In the genomic region with DNA sequence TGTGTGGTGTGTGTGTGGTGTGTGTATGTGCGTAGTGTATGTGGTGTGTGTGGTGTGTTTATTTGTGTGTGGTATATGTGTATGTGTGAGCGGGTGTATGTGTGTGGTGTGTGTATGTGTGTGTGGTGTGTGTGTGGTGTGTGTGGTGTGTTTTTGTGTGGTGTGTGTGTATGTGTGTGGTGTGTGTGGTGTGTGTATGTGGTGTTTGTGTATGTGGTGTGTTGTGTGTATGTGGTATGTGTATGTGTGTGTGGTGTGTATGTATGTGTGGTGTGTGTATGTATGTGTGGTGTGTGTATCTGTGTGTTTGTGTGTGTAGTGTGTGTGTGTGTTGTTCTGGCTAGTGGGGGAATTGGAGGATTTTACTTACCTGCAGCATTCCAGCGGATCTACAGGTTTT, we compare ENCODE assay signal across 26 cellular contexts.
DNase-seq lines count a peak whose midpoint lies in the region; ATAC-seq, FAIRE-seq and TF ChIP-seq lines count a peak whose summit lies in the region.
"Had no signal": no experiment of that assay in that cellular context is flagged by ENCODE, and none has a peak within 500 bp of the region (broad histone marks: within the 10 kb centered on the region; RNA-seq: fewer than 3 reads in every experiment).

No MANE protein-coding gene starts in this region.

- H2BK5ac ChIP-seq in mesendoderm (ENCODE audit: low read length) (no peak overlapping the region), trophoblast cell (ENCODE audit: low read depth, low read length, poor library complexity) (no peak overlapping the region)

- no peaks in the 10 kb centered on the region for H3K9me1 ChIP-seq in K562 (ENCODE audit: control insufficient read depth, insufficient read depth, low read length)

- no peak overlapping the region for H3K9ac ChIP-seq in HepG2 (ENCODE audit: insufficient read depth, low read depth, low read length)
- no peak overlapping the region for H3K9ac ChIP-seq in K562 (ENCODE audit: insufficient read depth in 1 of 2, low read depth in 2 of 2, low read length in 2 of 2)
- no peak overlapping the region for H3K9ac ChIP-seq in mesendoderm (ENCODE audit: low read length)
- no peak overlapping the region for H3K9ac ChIP-seq in trophoblast cell (ENCODE audit: low read length)
- H3K9ac ChIP-seq in GM23248, result no peak overlapping the region
- H3K9ac ChIP-seq: BLaER1 treated with 17β-estradiol and CSF1 and Interleukin-3, amounts not matched to agents 10 nM and 100 nM had no signal

- H4K20me1 ChIP-seq in HepG2 (ENCODE audit: insufficient read depth, low read length) (no peaks in the 10 kb centered on the region), K562 (replicated peaks; ENCODE audit: control insufficient read depth, insufficient read depth, low read length) (no peaks in the 10 kb centered on the region), GM23248 (ENCODE audit: insufficient read depth) (no peaks in the 10 kb centered on the region)
- H4K20me1 ChIP-seq: BLaER1 treated with 17β-estradiol and CSF1 and Interleukin-3, amounts not matched to agents 10 nM and 100 nM had no signal

- H4K91ac ChIP-seq in trophoblast cell (ENCODE audit: low read depth, low read length), result no peak overlapping the region

- no peak overlapping the region for H4K5ac ChIP-seq in mesendoderm (ENCODE audit: low read length)

- no peak overlapping the region for H3K14ac ChIP-seq in trophoblast cell (ENCODE audit: low read length)

- H3K4me1 ChIP-seq in HepG2 (ENCODE audit: insufficient read depth, low read length) (no peaks in the 10 kb centered on the region), right lobe of liver (no peaks in the 10 kb centered on the region), K562 (replicated peaks in 1 of 2; ENCODE audit: control insufficient read depth in 2 of 2, insufficient read depth in 2 of 2, low read length in 2 of 2) (no peaks in the 10 kb centered on the region), mesendoderm (ENCODE audit: control insufficient read depth, low read depth, low read length) (no peaks in the 10 kb centered on the region), trophoblast cell (ENCODE audit: control insufficient read depth in 1 of 2, insufficient read depth in 2 of 2, low read length in 2 of 2) (peaks cover 0 to 4% of the 10 kb centered on the region in 2 experiments), GM23248 (ENCODE audit: insufficient read depth) (no peaks in the 10 kb centered on the region)
- H3K4me1 ChIP-seq: A549; BLaER1 treated with 17β-estradiol and CSF1 and Interleukin-3, amounts not matched to agents 10 nM and 100 nM; HAP-1 had no signal

- H2BK120ac ChIP-seq in mesendoderm (ENCODE audit: low read depth, low read length) (no peak overlapping the region), trophoblast cell (ENCODE audit: insufficient read depth, low read length, poor library complexity) (no peak overlapping the region)

- ATAC-seq in HepG2 (no peak), right lobe of liver (no peak), K562 (no peak)
- ATAC-seq: GM12878, GM23338 had no signal

- no peak for TF ChIP-seq CTCF in HepG2 (CRISPR knock-in tag; IDR thresholded peaks at IDR 0.05)
- TF ChIP-seq CTCF in right lobe of liver (IDR thresholded peaks at IDR 0.05), result no peak
- TF ChIP-seq CTCF in K562 (IDR thresholded peaks at IDR 0.05 in 2 of 3, conservative IDR thresholded peaks at IDR 0.05 in 1 of 3; ENCODE audit: insufficient read depth in 2 of 3, low read depth in 1 of 3, low read length in 3 of 3), result no peak

- H3K4me2 ChIP-seq in HepG2 (ENCODE audit: low read depth, low read length) (no peak overlapping the region), K562 (ENCODE audit: insufficient read depth, low read length) (no peak overlapping the region), mesendoderm (ENCODE audit: low read length) (no peak overlapping the region), trophoblast cell (ENCODE audit: low read length) (no peak overlapping the region), GM23248 (ENCODE audit: unreplicated experiment) (no peak overlapping the region)
- H3K4me2 ChIP-seq: A549; BLaER1 treated with 17β-estradiol and CSF1 and Interleukin-3, amounts not matched to agents 10 nM and 100 nM; GM23338 had no signal

- no peaks in the 10 kb centered on the region for H3F3A ChIP-seq in GM23248 (ENCODE audit: insufficient read depth)

- FAIRE-seq in HepG2 (lab: Jason Lieb, UNC) (no peak), K562 (lab: Jason Lieb, UNC) (no peak)
- FAIRE-seq: A549, D721Med, GM12878, GM19239, H54 had no signal

- DNase-seq in HepG2 (ENCODE audit: low spot score), result no peak
- DNase-seq in right lobe of liver, result no peak
- no peak for DNase-seq in K562 (ENCODE audit: extremely low read depth in 1 of 4, low spot score in 3 of 4)
- peak; percentile 11 for DNase-seq in mesendoderm
- DNase-seq in trophoblast cell, result no peak
- no peak for DNase-seq in NCI-H510A (lab: John Stamatoyannopoulos, UW)
- DNase-seq in NK-92 (lab: John Stamatoyannopoulos, UW; ENCODE audit: unreplicated experiment), result no peak
- DNase-seq in GM23248, result no peak
- DNase-seq: 8988T; ACHN; AML-193; BE2C; CD4-positive, alpha-beta T cell; CD8-positive, alpha-beta memory T cell; DMS 273 treated with DMSO at 0.1 percent for 48 hours; DMS79; EL; GDM1 had no signal

- WGBS in HepG2 (ENCODE audit: low lambda C conversion rate), result 71% methylated on average over 3 of the region's 3 CpGs
- WGBS in right lobe of liver (ENCODE audit: insufficient coverage, low coverage, low lambda C conversion rate, missing lambda C conversion rate), result 82% methylated on average over 2 of the region's 3 CpGs
- WGBS in K562 (ENCODE audit: insufficient coverage, low coverage, missing lambda C conversion rate), result 14% methylated on average over 3 of the region's 3 CpGs
- WGBS in mesendoderm (ENCODE audit: extremely low coverage, insufficient coverage, low lambda C conversion rate), result 100% methylated on average over 2 of the region's 3 CpGs
- 100% methylated on average over 2 of the region's 3 CpGs for WGBS in trophoblast cell (ENCODE audit: extremely low coverage, insufficient coverage, insufficient read length)
- WGBS in GM23248 (ENCODE audit: low coverage in 1 of 2, low lambda C conversion rate in 2 of 2, missing lambda C conversion rate in 2 of 2), 2 experiments, result 95 to 100% methylated on average over 1 to 3 of the region's 3 CpGs

- H3K4me3 ChIP-seq in HepG2 (replicated peaks in 1 of 3; ENCODE audit: insufficient read depth in 1 of 3, low read depth in 2 of 3, low read length in 3 of 3) (no peak overlapping the region), right lobe of liver (no peak overlapping the region), K562 (no peak overlapping the region), mesendoderm (ENCODE audit: low read length) (no peak overlapping the region), trophoblast cell (ENCODE audit: low read depth, low read length) (peak overlapping the region; percentile 38), GM23248 (no peak overlapping the region)
- H3K4me3 ChIP-seq: A549; BLaER1 treated with 17β-estradiol and CSF1 and Interleukin-3, amounts not matched to agents 10 nM and 100 nM; GM12878; GM23338; HAP-1 had no signal

- H3K27me3 ChIP-seq in HepG2 (ENCODE audit: control insufficient read depth in 1 of 2, insufficient read depth in 2 of 2, low read length in 2 of 2) (no peaks in the 10 kb centered on the region; a peak in 1 of 5 replicates), right lobe of liver (no peaks in the 10 kb centered on the region), K562 (ENCODE audit: control insufficient read depth in 2 of 2, insufficient read depth in 2 of 2, low read length in 2 of 2) (peaks cover 28 to 31% of the 10 kb centered on the region in 2 experiments), mesendoderm (ENCODE audit: insufficient read depth, low read length, poor library complexity) (no peaks in the 10 kb centered on the region), trophoblast cell (ENCODE audit: insufficient read depth, low read length) (no peaks in the 10 kb centered on the region), GM23248 (replicated peaks; ENCODE audit: insufficient read depth) (no peaks in the 10 kb centered on the region)
- H3K27me3 ChIP-seq: BE2C; BLaER1 treated with 17β-estradiol and CSF1 and Interleukin-3, amounts not matched to agents 10 nM and 100 nM had no signal

- H4K8ac ChIP-seq in mesendoderm (ENCODE audit: low read depth, low read length), result no peak overlapping the region
- H4K8ac ChIP-seq in trophoblast cell (ENCODE audit: low read depth, low read length), result no peak overlapping the region

- H2BK15ac ChIP-seq in mesendoderm (replicated peaks; ENCODE audit: low read depth), result no peak overlapping the region

- in situ Hi-C loops in HepG2 (cut with HindIII; ENCODE audit: extremely low pct_ligation_motif_present, low pct_unique_long_range_greater_than_20kb), result no loop called here
- in situ Hi-C loops in K562 (cut with MboI), result no loop called here
- in situ Hi-C loops in GM23248 (cut with MboI), result no loop called here

- H2AFZ ChIP-seq in HepG2 (ENCODE audit: low read length) (no peak overlapping the region), K562 (ENCODE audit: low read depth, low read length) (no peak overlapping the region), trophoblast cell (ENCODE audit: insufficient read depth, low read length, poor library complexity) (no peak overlapping the region), GM23248 (no peak overlapping the region)
- H2AFZ ChIP-seq: GM23338 had no signal

- H3K27ac ChIP-seq in HepG2 (ENCODE audit: extremely low read length, insufficient read depth, low read length) (no peak overlapping the region), right lobe of liver (no peak overlapping the region), K562 (ENCODE audit: extremely low read depth, low read depth, low read length) (no peak overlapping the region), mesendoderm (ENCODE audit: low read depth, low read length) (no peak overlapping the region), trophoblast cell (ENCODE audit: low read depth, low read length) (no peak overlapping the region), GM23248 (no peak overlapping the region)
- H3K27ac ChIP-seq: A549; BLaER1 treated with 17β-estradiol and CSF1 and Interleukin-3, amounts not matched to agents 10 nM and 100 nM had no signal

- intact Hi-C loops in HepG2 (cut with micrococcal nuclease; ENCODE audit: unreplicated experiment) (no loop called here), right lobe of liver (cut with DNase I) (no loop called here), K562 (cut with micrococcal nuclease) (loop anchor here (10.0 kb wide), 1 partner anchor 61 kb away; no protein-coding TSS in a partner anchor)

- TF ChIP-seq RAD21 in HepG2 (CRISPR knock-in tag; IDR thresholded peaks at IDR 0.05) (no peak), K562 (CRISPR knock-in tag; conservative IDR thresholded peaks at IDR 0.05 in 1 of 2, IDR thresholded peaks at IDR 0.05 in 1 of 2) (no peak)

- TF ChIP-seq POLR2A in HepG2 (IDR thresholded peaks at IDR 0.05; ENCODE audit: insufficient read depth in 1 of 2, low read depth in 2 of 2, low read length in 2 of 2) (no peak), right lobe of liver (IDR thresholded peaks at IDR 0.05) (no peak), K562 (conservative IDR thresholded peaks at IDR 0.05) (no peak)

- CTCF ChIA-PET in HepG2 (lab: Yijun Ruan, JAX; ENCODE audit: low intra/inter-chr PET ratio, low total read pairs) (no interaction called here), K562 (lab: Yijun Ruan, JAX; ENCODE audit: low intra/inter-chr PET ratio) (no interaction called here)

- H3K23ac ChIP-seq in mesendoderm (ENCODE audit: low read length), result no peak overlapping the region
- no peak overlapping the region for H3K23ac ChIP-seq in trophoblast cell (ENCODE audit: low read length)

- H3K4ac ChIP-seq in mesendoderm (ENCODE audit: low read depth, low read length) (no peak overlapping the region), trophoblast cell (ENCODE audit: low read depth, low read length) (no peak overlapping the region)

- no peaks in the 10 kb centered on the region for H3K79me1 ChIP-seq in mesendoderm (ENCODE audit: low read length)
- no peaks in the 10 kb centered on the region for H3K79me1 ChIP-seq in trophoblast cell (ENCODE audit: low read length)

- no peak overlapping the region for H2BK12ac ChIP-seq in trophoblast cell (ENCODE audit: low read length)

- H2AK5ac ChIP-seq in mesendoderm (ENCODE audit: low read length) (no peak overlapping the region), trophoblast cell (ENCODE audit: low read length) (no peak overlapping the region)

- no peak overlapping the region for H4K12ac ChIP-seq in trophoblast cell (ENCODE audit: low read depth, low read length)

- BruUV-seq in HepG2 (replicated peaks; lab: Mats Ljungman, UMichigan) (no TSS peak), K562 (replicated peaks; lab: Mats Ljungman, UMichigan) (no TSS peak)

- H3K36me3 ChIP-seq in HepG2 (replicated peaks in 1 of 2; ENCODE audit: control insufficient read depth in 1 of 2, insufficient read depth in 2 of 2, low read length in 2 of 2), result no peaks in the 10 kb centered on the region
- no peaks in the 10 kb centered on the region for H3K36me3 ChIP-seq in right lobe of liver
- H3K36me3 ChIP-seq in K562 (ENCODE audit: control insufficient read depth, insufficient read depth, low read length), result no peaks in the 10 kb centered on the region
- no peaks in the 10 kb centered on the region for H3K36me3 ChIP-seq in mesendoderm (ENCODE audit: control insufficient read depth, insufficient read depth, low read length)
- H3K36me3 ChIP-seq in trophoblast cell (ENCODE audit: control insufficient read depth in 1 of 2, insufficient read depth in 2 of 2, low read length in 2 of 2), result no peaks in the 10 kb centered on the region
- no peaks in the 10 kb centered on the region for H3K36me3 ChIP-seq in GM23248 (ENCODE audit: low read depth)
- H3K36me3 ChIP-seq: BE2C; BLaER1 treated with 17β-estradiol and CSF1 and Interleukin-3, amounts not matched to agents 10 nM and 100 nM; HAP-1 had no signal

- no peak overlapping the region for H3K18ac ChIP-seq in mesendoderm (ENCODE audit: low read length)
- no peak overlapping the region for H3K18ac ChIP-seq in trophoblast cell (ENCODE audit: low read length)

- H3K9me3 ChIP-seq in HepG2 (ENCODE audit: low read length) (peaks cover 11% of the 10 kb centered on the region; the same call in 1 of the 2 replicates), right lobe of liver (no peaks in the 10 kb centered on the region), K562 (replicated peaks; ENCODE audit: control insufficient read depth, insufficient read depth, low read depth, low read length) (peaks cover 5% of the 10 kb centered on the region), trophoblast cell (ENCODE audit: insufficient read depth, low read depth, low read length) (peaks cover 17% of the 10 kb centered on the region), GM23248 (ENCODE audit: low read depth) (no peaks in the 10 kb centered on the region)
- H3K9me3 ChIP-seq: BE2C, HAP-1 had no signal

- POLR2A ChIA-PET in HepG2 (lab: Yijun Ruan, JAX) (no interaction called here), K562 (lab: Yijun Ruan, JAX) (no interaction called here)

- H3K79me2 ChIP-seq in HepG2 (ENCODE audit: insufficient read depth, low read length) (no peaks in the 10 kb centered on the region), K562 (ENCODE audit: control insufficient read depth, insufficient read depth, low read length) (no peaks in the 10 kb centered on the region), mesendoderm (ENCODE audit: control insufficient read depth, insufficient read depth, low read length) (no peaks in the 10 kb centered on the region), trophoblast cell (ENCODE audit: control insufficient read depth, insufficient read depth, low read length, poor library complexity) (no peaks in the 10 kb centered on the region), GM23248 (ENCODE audit: insufficient read depth) (no peaks in the 10 kb centered on the region)

- no peaks in the 10 kb centered on the region for H3K9me2 ChIP-seq in GM23248 (ENCODE audit: insufficient read depth)

- no peak overlapping the region for H3K56ac ChIP-seq in mesendoderm (ENCODE audit: low read length)

- no peak for TF ChIP-seq EP300 in HepG2 (IDR thresholded peaks at IDR 0.05; ENCODE audit: low read depth in 2 of 2, low read length in 2 of 2)
- TF ChIP-seq EP300 in HepG2 (CRISPR knock-in tag; IDR thresholded peaks at IDR 0.05; ENCODE audit: borderline replicate concordance), result no peak
- TF ChIP-seq EP300 in K562 (IDR thresholded peaks at IDR 0.05; ENCODE audit: low read length), result no peak
